Comparison of ENCODE assay signal across 19 cellular contexts in the genomic region with DNA sequence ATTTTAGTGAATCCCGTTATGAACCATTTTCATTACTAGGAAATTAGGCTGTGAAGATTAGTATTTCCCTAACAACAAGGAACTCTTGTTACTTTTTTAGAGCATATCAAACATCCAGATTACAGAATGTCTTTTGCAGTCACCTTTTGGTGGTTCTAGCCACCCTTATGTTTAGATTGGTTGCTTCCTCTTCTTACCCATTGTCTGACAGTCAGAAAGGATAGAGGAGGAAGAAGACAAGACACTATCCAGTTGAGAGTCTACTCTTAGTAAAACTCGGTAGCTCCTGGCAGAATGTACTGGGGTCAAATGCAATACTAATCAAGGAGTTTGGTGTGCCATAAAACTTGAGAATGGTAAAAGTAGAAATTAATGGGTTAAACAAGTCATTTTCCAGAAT. TPM values are rescaled to one million over a fixed set of nuclear protein-coding genes. Genes with fewer than 3 reads are reported as not detected.
"Had no signal": no experiment of that assay in that cellular context is flagged by ENCODE, and none has a peak within 500 bp of the region (broad histone marks: within the 10 kb centered on the region; RNA-seq: fewer than 3 reads in every experiment).

No MANE protein-coding gene starts in this region.

- H3K9me3 ChIP-seq: heart left ventricle, spleen had no signal

- ATAC-seq: activated CD4-positive, alpha-beta T cell treated with anti-CD3 and anti-CD28 coated beads for 36 hours; heart left ventricle; left lobe of liver; WTC11 had no signal

- H3K36me3 ChIP-seq: heart left ventricle, spleen had no signal

- H3K4me3 ChIP-seq: lung, spleen had no signal

- DNase-seq: activated CD4-positive, alpha-beta T cell treated with anti-CD3 and anti-CD28 coated beads for 36 hours; activated CD4-positive, alpha-beta T cell treated with anti-CD3 and anti-CD28 coated beads, Interleukin-2, amount 50 U/mL, for 4 hours; activated CD8-positive, alpha-beta memory T cell treated with anti-CD3 and anti-CD28 coated beads, Interleukin-2, amount 50 U/mL, for 48 hours; activated effector memory CD4-positive, alpha-beta T cell treated with Interleukin-2 at 50 U/mL for 16 hours; activated naive CD4-positive, alpha-beta T cell treated with anti-CD3 and anti-CD28 coated beads for 36 hours; activated naive CD8-positive, alpha-beta T cell treated with anti-CD3 and anti-CD28 coated beads, Interleukin-2, amount 10 ng/mL, durations not matched to agents 7 days and 5 days; activated T-cell treated with anti-CD3 and anti-CD28 coated beads, Interleukin-2, amount 50 U/mL, for 48 hours; amniotic stem cell; heart left ventricle; nephron progenitor cell; nucleus accumbens; spleen; stimulated activated CD4-positive, alpha-beta T cell treated with anti-CD3 and anti-CD28 coated beads, Interleukin-4, amount 100 ng/mL, for 1 hour; stimulated activated naive CD4-positive, alpha-beta T cell; T-helper 9 cell had no signal

RNA-seq across cellular contexts. Expression of a gene that starts 1.6 kb away (rescaled TPM):
- total RNA-seq: activated CD4-positive, alpha-beta T cell treated with anti-CD3 and anti-CD28 coated beads for 36 hours; activated naive CD8-positive, alpha-beta T cell treated with anti-CD3 and anti-CD28 coated beads, Interleukin-2, amount 10 ng/mL, durations not matched to agents 7 days and 5 days; T-helper 1 cell treated with Interleukin-12 subunit alpha and Interleukin-12 subunit beta and Interleukin-4 antibody, amounts not matched to agents 30 ng/mL and 1 ng/mL, for 36 hours had no signal
